In the genomic region with DNA sequence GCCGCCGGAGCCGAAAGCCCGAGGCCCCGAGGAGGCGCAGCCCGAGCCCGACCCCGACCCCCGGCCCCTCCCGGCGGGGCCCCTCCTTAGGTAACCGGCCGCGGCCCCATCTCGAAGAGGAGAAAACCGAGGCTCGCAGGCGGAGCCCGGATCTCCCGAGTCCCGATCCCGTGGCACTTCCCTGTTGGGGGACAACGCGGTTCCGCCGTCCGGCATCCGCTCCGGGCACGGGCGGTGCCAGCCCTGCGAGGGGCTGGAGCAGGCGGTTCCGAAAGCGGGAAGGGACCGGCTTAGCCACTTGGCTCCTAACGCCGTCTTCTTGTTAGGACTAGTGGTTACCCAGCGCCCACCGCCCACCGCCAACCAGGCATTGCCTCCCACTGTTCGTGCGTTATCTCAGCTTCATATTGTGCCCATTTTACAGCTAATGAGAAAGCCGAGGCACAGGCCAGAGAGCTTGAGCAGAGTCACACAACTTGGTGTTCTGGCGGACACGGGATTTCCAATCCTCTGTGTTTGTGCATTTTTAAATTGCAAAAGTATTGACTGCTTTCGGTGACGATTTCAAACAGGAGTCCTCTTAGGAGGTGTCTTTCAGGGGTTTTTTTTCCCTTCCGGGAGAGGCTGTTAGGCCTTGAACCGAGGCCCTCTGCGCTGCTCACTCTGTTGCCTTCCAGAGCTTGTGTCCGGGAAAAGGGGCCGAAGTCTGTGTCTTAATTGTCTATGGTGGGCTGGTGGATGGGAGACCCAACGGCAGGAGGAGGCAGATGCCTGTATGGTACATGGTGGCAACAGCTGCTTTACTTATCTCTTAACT, we compare ENCODE assay signal across 8 cellular contexts. TPM values are rescaled to one million over a fixed set of nuclear protein-coding genes. Genes with fewer than 3 reads are reported as not detected.
DNase-seq lines count a peak whose midpoint lies in the region; ATAC-seq, FAIRE-seq and TF ChIP-seq lines count a peak whose summit lies in the region.

No MANE protein-coding gene starts in this region.

- H3K4me3 Mint-ChIP-seq in astrocyte (ENCODE audit: unreplicated experiment): peak overlapping the region; percentile 82

- H3K79me2 ChIP-seq in Loucy (ENCODE audit: insufficient read depth, low read length) (peaks cover 53% of the 10 kb centered on the region), astrocyte (ENCODE audit: insufficient read depth, low read length) (peaks cover 50% of the 10 kb centered on the region)

- TF ChIP-seq CTCF in Loucy (conservative IDR thresholded peaks at IDR 0.05; ENCODE audit: low read length) (no peak), astrocyte (IDR thresholded peaks at IDR 0.05; ENCODE audit: insufficient read depth, low read depth, low read length) (no peak), suprapubic skin (IDR thresholded peaks at IDR 0.05) (no peak)

- no peak for TF ChIP-seq POLR2A in suprapubic skin (IDR thresholded peaks at IDR 0.05)

- H3K27me3 ChIP-seq in Loucy (ENCODE audit: insufficient read depth, low read length, poor library complexity, severe bottlenecking) (no peaks in the 10 kb centered on the region), astrocyte (ENCODE audit: insufficient read depth, low read length) (no peaks in the 10 kb centered on the region), suprapubic skin (no peaks in the 10 kb centered on the region)

- H3K9ac ChIP-seq in Loucy (ENCODE audit: low read depth, low read length, poor library complexity, severe bottlenecking): peak overlapping the region; percentile 90
- peak overlapping the region; percentile 80 for H3K9ac ChIP-seq in astrocyte (ENCODE audit: low read length)

- H3K4me1 Mint-ChIP-seq in astrocyte (ENCODE audit: low read depth, unreplicated experiment): no peaks in the 10 kb centered on the region

- WGBS in suprapubic skin: 11% methylated on average over 18 of the region's 55 CpGs

- H3K36me3 ChIP-seq in Loucy (ENCODE audit: insufficient read depth, low read length) (peaks cover 7% of the 10 kb centered on the region; the same call in 1 of the 2 replicates), astrocyte (ENCODE audit: insufficient read depth, low read length) (no peaks in the 10 kb centered on the region), suprapubic skin (peaks cover 2% of the 10 kb centered on the region)

- H3K27ac ChIP-seq in astrocyte (ENCODE audit: low read depth, low read length) (peak overlapping the region; percentile 65), suprapubic skin (no peak overlapping the region)

- H3F3A ChIP-seq in Loucy (ENCODE audit: low read depth): no peaks in the 10 kb centered on the region

- no peak for TF ChIP-seq EP300 in suprapubic skin (IDR thresholded peaks at IDR 0.05)

- H3K4me1 ChIP-seq in Loucy (ENCODE audit: insufficient read depth, low read length, poor library complexity, severe bottlenecking) (peaks cover 26% of the 10 kb centered on the region), astrocyte (ENCODE audit: insufficient read depth, low read length) (no peaks in the 10 kb centered on the region), suprapubic skin (peaks cover 33% of the 10 kb centered on the region)

- H2AFZ ChIP-seq in Loucy (ENCODE audit: low read length): peak overlapping the region; percentile 56
- peak overlapping the region; percentile 76 for H2AFZ ChIP-seq in astrocyte (ENCODE audit: low read depth, low read length)

- H3K4me2 ChIP-seq in Loucy (ENCODE audit: low read depth, low read length, poor library complexity, severe bottlenecking): peak overlapping the region; percentile 75
- H3K4me2 ChIP-seq in astrocyte (ENCODE audit: low read length): peak overlapping the region; percentile 88

- peak overlapping the region; percentile 11 for H3K27ac Mint-ChIP-seq in astrocyte (ENCODE audit: unreplicated experiment)

- peaks cover 2% of the 10 kb centered on the region for H3K36me3 Mint-ChIP-seq in astrocyte (ENCODE audit: low read depth, unreplicated experiment)

- H4K20me1 ChIP-seq in Loucy (ENCODE audit: insufficient read depth, low read length, poor library complexity, severe bottlenecking): peaks cover 12% of the 10 kb centered on the region
- peaks cover 3% of the 10 kb centered on the region for H4K20me1 ChIP-seq in astrocyte (ENCODE audit: insufficient read depth, low read length)

- no peaks in the 10 kb centered on the region for H3K9me2 ChIP-seq in Loucy (replicated peaks; ENCODE audit: low read depth, low read length)

- peaks cover 3% of the 10 kb centered on the region for H3K27me3 Mint-ChIP-seq in astrocyte (ENCODE audit: low read depth, unreplicated experiment)

- H3K4me3 ChIP-seq in Loucy (ENCODE audit: low read length, poor library complexity, severe bottlenecking) (peak overlapping the region; percentile 86), astrocyte (ENCODE audit: insufficient read depth, low read depth, low read length) (peak overlapping the region; percentile 72), suprapubic skin (peak overlapping the region; percentile 76)

- no peak for FAIRE-seq in astrocyte (lab: Jason Lieb, UNC)

- DNase-seq in NCI-H2196 (lab: John Stamatoyannopoulos, UW; ENCODE audit: unreplicated experiment) (peak; percentile 17), NCI-H2196 treated with DMSO at 0.1 percent for 48 hours (lab: John Stamatoyannopoulos, UW; ENCODE audit: unreplicated experiment) (no peak), astrocyte (ENCODE audit: low read depth) (no peak), kidney tubule cell (ENCODE audit: low spot score) (peak; percentile 36), suprapubic skin (ENCODE audit: low spot score in 2 of 2) (no peak), H4 (ENCODE audit: low spot score) (no peak)

- peak; percentile 19 for ATAC-seq in GM21825 (IDR thresholded peaks at IDR 0.05; ENCODE audit: unreplicated experiment)

- H3K9me3 Mint-ChIP-seq in astrocyte (ENCODE audit: unreplicated experiment): no peaks in the 10 kb centered on the region

- peaks cover 3% of the 10 kb centered on the region for H3K9me3 ChIP-seq in Loucy (ENCODE audit: insufficient read depth, low read depth, low read length)
- H3K9me3 ChIP-seq in astrocyte (ENCODE audit: insufficient read depth, low read depth, low read length): no peaks in the 10 kb centered on the region
- no peaks in the 10 kb centered on the region for H3K9me3 ChIP-seq in suprapubic skin

RNA-seq across cellular contexts. Expression of a gene that starts 0.6 kb away (rescaled TPM):
- 0.75 and 2.7 TPM in 2 replicates for total RNA-seq in astrocyte
- 1 to 10 TPM; 1.9 to 3.9 (median 3.0) TPM for total RNA-seq in suprapubic skin
- 24.8 and 30.2 TPM in 2 replicates for total RNA-seq in H4 (2014; rRNA removed; shearing (Covaris generic))

RNA-seq across cellular contexts. Expression of a gene that starts 22.3 kb away (rescaled TPM):
- 41.9 and 42.5 TPM in 2 replicates for total RNA-seq in astrocyte
- total RNA-seq in suprapubic skin: 100 to 1,000 TPM in 1 of 4 donors, 10 to 100 TPM in 3; 76.3 to 114 (median 86.2) TPM
- total RNA-seq in H4 (2014; rRNA removed; shearing (Covaris generic)): 22.0 and 37.4 TPM in 2 replicates

Comparison
In these comparisons a context has a peak if more than half of its experiments do, and no peak if none do; other contexts are left out.
1. DNase-seq: peak in NCI-H2196 (single experiment) and kidney tubule cell (single experiment); none in NCI-H2196 treated with DMSO at 0.1 percent for 48 hours (single experiment), astrocyte (single experiment), suprapubic skin (0 of 2) and H4 (single experiment).
2. Peak in every context shown above with its lines, with median percentiles within 50 percentile points of each other: H3K4me3 ChIP-seq.